In genomic region chr3:50157821-50158556, GRCh38 we compare ENCODE assay signal across 12 cellular contexts. TPM values are rescaled to one million over a fixed set of nuclear protein-coding genes. Genes with fewer than 3 reads are reported as not detected.
DNase-seq lines count a peak whose midpoint lies in the region; ATAC-seq and TF ChIP-seq lines count a peak whose summit lies in the region.
"Had no signal": no experiment of that assay in that cellular context is flagged by ENCODE, and none has a peak within 500 bp of the region (broad histone marks: within the 10 kb centered on the region; RNA-seq: fewer than 3 reads in every experiment).

No MANE protein-coding gene starts in this region.

- 0 out of 2 replicates have a peak, but pooled peaks cover 3% of the 10 kb centered on the region for H3F3A ChIP-seq in PC-9 (ENCODE audit: insufficient read depth, low read depth)

- peaks cover 21% of the 10 kb centered on the region for H3K27me3 Mint-ChIP-seq in glutamatergic neuron (ENCODE audit: unreplicated experiment)

- CTCF ChIA-PET in PC-9 (lab: Charles Lee): no interaction called here

- POLR2A ChIA-PET in PC-9 (lab: Charles Lee; ENCODE audit: unreplicated experiment): interaction anchor here (0.6 kb wide), 1 partner anchor 316 kb away, joined by 3 read pairs; no protein-coding TSS in a partner anchor

- H3K36me3 ChIP-seq in stomach: no peaks in the 10 kb centered on the region
- no peaks in the 10 kb centered on the region for H3K36me3 ChIP-seq in PC-9 (ENCODE audit: low read depth)
- no peaks in the 10 kb centered on the region for H3K36me3 ChIP-seq in ovary

- H4K20me1 ChIP-seq in PC-9 (ENCODE audit: insufficient read depth): no peaks in the 10 kb centered on the region

- peak overlapping the region; percentile 89 for H3K4me3 Mint-ChIP-seq in glutamatergic neuron (ENCODE audit: unreplicated experiment)
- H3K4me3 Mint-ChIP-seq: natural killer cell treated with Interleukin-12 subunit alpha and Interleukin-12 subunit beta and Interleukin-15 and Interleukin-18, amount 100 ng/mL, for 72 hours had no signal

- peak overlapping the region in 1 of 4 donors; percentile 73 for H3K4me3 ChIP-seq in stomach
- H3K4me3 ChIP-seq in PC-9: no peak overlapping the region
- no peak overlapping the region for H3K4me3 ChIP-seq in ovary

- H3K27me3 ChIP-seq in stomach: peaks cover 0 to 39% (median 12%) of the 10 kb centered on the region in 3 donors
- no peaks in the 10 kb centered on the region for H3K27me3 ChIP-seq in PC-9 (ENCODE audit: insufficient read depth, low read depth)
- H3K27me3 ChIP-seq in ovary: no peaks in the 10 kb centered on the region

- no peak for TF ChIP-seq CTCF in glutamatergic neuron (IDR thresholded peaks at IDR 0.05; ENCODE audit: partially characterized antibody, unreplicated experiment)
- TF ChIP-seq CTCF in stomach (IDR thresholded peaks at IDR 0.05): no peak
- TF ChIP-seq CTCF in PC-9 (conservative IDR thresholded peaks at IDR 0.05): no peak
- no peak for TF ChIP-seq CTCF in ovary (IDR thresholded peaks at IDR 0.05)

- no TSS peak for BruUV-seq in PC-9 (replicated peaks; lab: Mats Ljungman, UMichigan)

- H3K9me3 ChIP-seq in stomach: no peaks in the 10 kb centered on the region
- no peaks in the 10 kb centered on the region for H3K9me3 ChIP-seq in PC-9 (ENCODE audit: insufficient read depth, low read depth)
- H3K9me3 ChIP-seq in ovary: no peaks in the 10 kb centered on the region

- no peak overlapping the region for H2AFZ ChIP-seq in PC-9

- DNase-seq in HT1080 (ENCODE audit: low read depth): peak; percentile 57
- DNase-seq in UCSD-AML1 (lab: John Stamatoyannopoulos, UW; ENCODE audit: unreplicated experiment): peak; percentile 46
- DNase-seq in glutamatergic neuron: no peak
- DNase-seq in stomach: no peak
- no peak for DNase-seq in iPS-NIHi7 (ENCODE audit: extremely low spot score)
- no peak for DNase-seq in PC-9
- no peak for DNase-seq in ovary
- DNase-seq: activated T-cell treated with anti-CD3 and anti-CD28 coated beads for 4 hours, cerebellar nuclear complex, hippocampal formation had no signal

- TF ChIP-seq EP300 in stomach (IDR thresholded peaks at IDR 0.05): no peak
- TF ChIP-seq EP300 in ovary (IDR thresholded peaks at IDR 0.05): no peak

- peaks cover 70 to 88% (median 86%) of the 10 kb centered on the region in 4 donors for H3K4me1 ChIP-seq in stomach
- H3K4me1 ChIP-seq in PC-9 (replicated peaks; ENCODE audit: insufficient read depth): peaks cover 17% of the 10 kb centered on the region
- peaks cover 7% of the 10 kb centered on the region for H3K4me1 ChIP-seq in ovary (ENCODE audit: insufficient read depth)

- H3K4me1 Mint-ChIP-seq in glutamatergic neuron (ENCODE audit: low read depth, unreplicated experiment): peaks cover 12% of the 10 kb centered on the region

- no peaks in the 10 kb centered on the region for H3K36me3 Mint-ChIP-seq in glutamatergic neuron (ENCODE audit: unreplicated experiment)
- H3K36me3 Mint-ChIP-seq: natural killer cell treated with Interleukin-12 subunit alpha and Interleukin-12 subunit beta and Interleukin-15 and Interleukin-18, amount 100 ng/mL, for 72 hours had no signal

- intact Hi-C loops in stomach (cut with DNase I; ENCODE audit: low total_unique reads): no loop called here
- intact Hi-C loops in PC-9 (cut with micrococcal nuclease; ENCODE audit: unreplicated experiment): no loop called here
- intact Hi-C loops in ovary (cut with DNase I): no loop called here

- no peak overlapping the region for H3K4me2 ChIP-seq in PC-9

- H3K79me2 ChIP-seq in PC-9 (ENCODE audit: low read depth): no peaks in the 10 kb centered on the region

- WGBS in stomach, 5 donors: 35 to 61% (median 51%) methylated on average over 8 to 12 of the region's 12 CpGs
- 79 to 86% (median 85%) methylated on average over 12 of the region's 12 CpGs for WGBS in ovary, 3 donors

- no peaks in the 10 kb centered on the region for H3K9me2 ChIP-seq in PC-9 (ENCODE audit: insufficient read depth)

- no peak overlapping the region for H3K27ac Mint-ChIP-seq in glutamatergic neuron (ENCODE audit: unreplicated experiment)
- H3K27ac Mint-ChIP-seq: natural killer cell treated with Interleukin-12 subunit alpha and Interleukin-12 subunit beta and Interleukin-15 and Interleukin-18, amount 100 ng/mL, for 72 hours had no signal

- no peak for ATAC-seq in GM19324 (IDR thresholded peaks at IDR 0.05; ENCODE audit: low FRiP score, unreplicated experiment)
- ATAC-seq: natural killer cell treated with Interleukin-12 subunit alpha and Interleukin-12 subunit beta and Interleukin-15 and Interleukin-18, amount 100 ng/mL, for 72 hours had no signal

- TF ChIP-seq POLR2A in stomach (IDR thresholded peaks at IDR 0.05): no peak
- no peak for TF ChIP-seq POLR2A in ovary (IDR thresholded peaks at IDR 0.05)

- peak overlapping the region; percentile 82 to 90 (median 85) for H3K27ac ChIP-seq in stomach
- no peak overlapping the region for H3K27ac ChIP-seq in PC-9
- no peak overlapping the region for H3K27ac ChIP-seq in ovary

- peaks cover 13% of the 10 kb centered on the region for H3K9me3 Mint-ChIP-seq in glutamatergic neuron (ENCODE audit: unreplicated experiment)
- H3K9me3 Mint-ChIP-seq: natural killer cell treated with Interleukin-12 subunit alpha and Interleukin-12 subunit beta and Interleukin-15 and Interleukin-18, amount 100 ng/mL, for 72 hours had no signal

RNA-seq across cellular contexts. Expression of gene SEMA3F, which starts 2.9 kb away (rescaled TPM):
- total RNA-seq in HT1080 (2014; rRNA removed; shearing (Covaris generic)): 45.7 and 48.6 TPM in 2 replicates
- polyA plus RNA-seq in HT1080 (2015; cell fraction: cytosol; rRNA removed): 46.2 and 49.6 TPM in 2 replicates
- 43.9 and 46.0 TPM in 2 replicates for polyA plus RNA-seq in HT1080 (2015; cell fraction: nucleus; rRNA removed)
- 41.2 TPM for total RNA-seq in glutamatergic neuron (ENCODE audit: unreplicated experiment)
- 10 to 100 TPM; 11.9 to 34.5 (median 31.2) TPM for total RNA-seq in stomach
- polyA plus RNA-seq in stomach: 10 to 100 TPM in 2 of 3 donors, 1 to 10 TPM in 1; 8.9 to 33.8 (median 14.6) TPM
- 34.0 and 49.1 TPM in 2 replicates for total RNA-seq in PC-9 (2021)
- total RNA-seq in ovary: 10 to 100 TPM in 2 of 7 donors, 1 to 10 TPM in 5; 1.9 to 31.5 (median 7.2) TPM
- polyA plus RNA-seq in ovary: 1 to 10 TPM; 3.5 to 8.3 TPM

RNA-seq across cellular contexts. Expression of gene GNAT1, which starts 33.4 kb away (rescaled TPM):
- total RNA-seq in HT1080 (2014; rRNA removed; shearing (Covaris generic)): not detected in 2 replicates
- polyA plus RNA-seq in HT1080 (2015; cell fraction: cytosol; rRNA removed): not detected in 2 replicates
- not detected in 2 replicates for polyA plus RNA-seq in HT1080 (2015; cell fraction: nucleus; rRNA removed)
- total RNA-seq in glutamatergic neuron (ENCODE audit: unreplicated experiment) (not detected), stomach (not detected), PC-9 (2021) (0.48 TPM in 1 of 2 replicates, not detected in the other), ovary (not detected)
- polyA plus RNA-seq in stomach (not detected), ovary (not detected)
- total RNA-seq: natural killer cell treated with Interleukin-12 subunit alpha and Interleukin-12 subunit beta and Interleukin-15 and Interleukin-18, amount 100 ng/mL, for 72 hours had no signal

RNA-seq across cellular contexts. Expression of gene SLC38A3, which starts 47.1 kb away (rescaled TPM):
- total RNA-seq in HT1080 (2014; rRNA removed; shearing (Covaris generic)): 2.2 TPM in 1 of 2 replicates, not detected in the other
- polyA plus RNA-seq in HT1080 (2015; cell fraction: cytosol; rRNA removed): 0.02 TPM in 1 of 2 replicates, not detected in the other
- 0.17 and 0.25 TPM in 2 replicates for polyA plus RNA-seq in HT1080 (2015; cell fraction: nucleus; rRNA removed)
- total RNA-seq in glutamatergic neuron (ENCODE audit: unreplicated experiment): not detected
- 1 to 10 TPM in 1 of 5 donors, not detected in 4; 3.1 TPM for total RNA-seq in stomach
- polyA plus RNA-seq in stomach: 1 to 10 TPM in 1 of 3 donors, under 1 TPM in 2; 0.15 to 1.1 (median 0.93) TPM
- total RNA-seq in PC-9 (2021): 0.33 and 0.37 TPM in 2 replicates
- total RNA-seq in ovary: 10 to 100 TPM in 2 of 7 donors, 1 to 10 TPM in 5; 3.0 to 10.9 (median 8.3) TPM
- 1 to 10 TPM; 1.6 to 6.6 TPM for polyA plus RNA-seq in ovary
- total RNA-seq: natural killer cell treated with Interleukin-12 subunit alpha and Interleukin-12 subunit beta and Interleukin-15 and Interleukin-18, amount 100 ng/mL, for 72 hours had no signal

Comparison
In these comparisons a context has a peak if more than half of its experiments do, and no peak if none do; other contexts are left out.
1. DNase-seq: peak in HT1080 (single experiment) and UCSD-AML1 (single experiment); none in glutamatergic neuron (single experiment), stomach (single experiment), iPS-NIHi7 (single experiment), PC-9 (0 of 2) and ovary (0 of 5).
2. H3K27ac ChIP-seq: peak in stomach (5 of 5); none in PC-9 (single experiment) and ovary (0 of 2).